11 cellular contexts compared by ENCODE assay signal in the genomic region with DNA sequence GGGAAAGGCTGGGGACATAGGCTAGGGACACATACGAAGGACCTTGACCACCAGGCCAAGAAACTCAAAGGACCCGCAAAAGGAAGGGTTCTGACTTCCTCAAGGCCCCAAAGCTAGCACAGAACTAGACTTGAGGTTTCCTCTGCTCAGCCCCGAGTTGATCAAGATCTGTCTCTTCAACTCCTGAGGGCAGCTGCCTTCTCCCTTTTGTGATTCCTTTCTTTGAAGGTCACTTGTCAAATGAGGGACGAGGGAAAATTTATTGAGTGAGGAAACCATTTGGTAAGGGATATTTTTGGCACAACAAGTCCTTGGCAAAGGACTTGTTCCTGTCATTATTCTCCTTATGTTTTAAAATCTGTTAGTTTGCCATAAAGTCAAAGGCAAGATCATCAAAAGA.
"Had no signal": no experiment of that assay in that cellular context is flagged by ENCODE, and none has a peak within 500 bp of the region (broad histone marks: within the 10 kb centered on the region; RNA-seq: fewer than 3 reads in every experiment).

No MANE protein-coding gene starts in this region.

- H3K9me3 ChIP-seq: esophagus muscularis mucosa, thyroid gland had no signal

- H3K4me1 ChIP-seq: thyroid gland had no signal

- H3K27ac ChIP-seq: thyroid gland had no signal

- H3K4me3 ChIP-seq: esophagus muscularis mucosa, thyroid gland had no signal

- H3K27ac Mint-ChIP-seq: activated T-cell treated with anti-CD3 and anti-CD28 coated beads, Interleukin-2, amount 50 U/mL, for 24 hours had no signal

- ATAC-seq: activated CD4-positive, CD25-positive, alpha-beta regulatory T cell treated with anti-CD3 and anti-CD28 coated beads, Interleukin-2, amount 50 U/mL, for 24 hours had no signal

- H3K27me3 ChIP-seq: esophagus muscularis mucosa, thyroid gland had no signal

- H3K36me3 ChIP-seq: esophagus muscularis mucosa, thyroid gland had no signal

- H3K4me3 Mint-ChIP-seq: activated T-cell treated with anti-CD3 and anti-CD28 coated beads, Interleukin-2, amount 50 U/mL, for 24 hours; neural crest cell had no signal

- DNase-seq: activated CD4-positive, alpha-beta T cell treated with anti-CD3 and anti-CD28 coated beads, Interleukin-2, amount 50 U/mL, for 48 hours; activated effector memory CD4-positive, alpha-beta T cell treated with Interleukin-2 at 50 U/mL for 16 hours; activated naive CD4-positive, alpha-beta T cell treated with anti-CD3 and anti-CD28 coated beads, Interleukin-2, amount 50 U/mL, for 16 hours; activated T-cell treated with anti-CD3 and anti-CD28 coated beads, Interleukin-2, amount 50 U/mL, for 24 hours; hippocampal formation; stimulated activated CD4-positive, alpha-beta T cell treated with anti-CD3 and anti-CD28 coated beads, Interleukin-12 subunit alpha, Interleukin-12 subunit beta, amount 100 ng/mL, for 4 hours; stimulated activated CD4-positive, alpha-beta T cell treated with anti-CD3 and anti-CD28 coated beads, Interleukin-2, amount 100 ng/mL, for 24 hours; thyroid gland had no signal

- H3K27me3 Mint-ChIP-seq: activated T-cell treated with anti-CD3 and anti-CD28 coated beads, Interleukin-2, amount 50 U/mL, for 24 hours had no signal

- H3K9me3 Mint-ChIP-seq: activated T-cell treated with anti-CD3 and anti-CD28 coated beads, Interleukin-2, amount 50 U/mL, for 24 hours; neural crest cell had no signal
